ENCODE assay signal across 28 cellular contexts in the genomic region with DNA sequence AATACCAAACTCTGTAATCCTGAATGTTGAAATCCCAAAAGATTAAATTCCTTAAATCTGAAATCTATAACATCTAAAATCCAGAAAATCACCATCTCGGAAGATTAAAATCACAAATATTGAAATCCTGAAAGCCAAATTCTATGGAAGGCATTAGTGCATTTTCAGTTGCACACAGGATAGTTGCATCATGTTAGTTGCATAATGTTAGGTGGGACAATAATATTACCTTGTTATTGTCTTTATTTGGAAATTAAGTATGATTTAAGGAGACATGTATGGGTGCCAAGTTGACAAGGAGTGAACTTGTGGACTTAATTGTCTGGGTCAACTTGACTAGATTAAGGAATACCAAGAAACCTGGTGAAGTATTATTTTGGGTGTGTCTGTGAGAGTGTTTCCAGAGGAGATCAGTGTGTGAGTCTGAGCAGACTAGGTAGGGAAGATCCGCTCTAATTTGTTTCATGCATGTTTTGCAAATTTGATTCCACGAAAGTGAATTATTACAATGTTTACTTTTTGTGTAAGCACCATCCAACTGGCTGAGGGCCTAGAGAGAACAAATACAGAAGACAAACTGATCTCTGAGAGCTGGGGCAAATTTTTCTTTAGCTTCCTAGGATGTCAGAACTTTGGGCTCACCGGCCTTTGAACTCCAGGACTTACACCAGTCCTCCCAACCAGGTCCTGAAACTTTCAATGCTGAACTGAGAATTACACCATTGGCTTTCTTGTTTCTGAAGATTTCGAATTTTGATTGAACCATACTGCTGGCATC.
"Had no signal": no experiment of that assay in that cellular context is flagged by ENCODE, and none has a peak within 500 bp of the region (broad histone marks: within the 10 kb centered on the region; RNA-seq: fewer than 3 reads in every experiment).

No MANE protein-coding gene starts in this region.

- H3K4me2 ChIP-seq: neural progenitor cell, smooth muscle cell had no signal

- H3K36me3 ChIP-seq: neural progenitor cell, ovary, spleen, suprapubic skin, tibial artery, transverse colon, upper lobe of right lung, uterus had no signal

- H3K27me3 ChIP-seq: neural progenitor cell, ovary, spleen, suprapubic skin, testis, tibial artery, transverse colon, upper lobe of right lung, uterus had no signal

- H3K9me3 ChIP-seq: ovary, psoas muscle, suprapubic skin, testis, tibial artery, transverse colon, upper lobe of right lung, uterus had no signal

- ATAC-seq: natural killer cell; psoas muscle; right cardiac atrium; sciatic nerve; stimulated activated memory B cell treated with anti-CD40 and anti-IgM and Interleukin-4, amounts not matched to agents 10 μg/mL and 1 μg/mL and 100 μg/mL, for 72 hours; stimulated activated naive CD8-positive, alpha-beta T cell treated with anti-CD3 and anti-CD28 coated beads, Interleukin-15, amount 100 ng/mL, for 72 hours; stimulated activated naive CD8-positive, alpha-beta T cell treated with anti-CD3 and anti-CD28 coated beads, Interleukin-15, Interleukin-2, amounts not matched to agents 100 U/mL and 50 U/mL, for 24 hours; upper lobe of right lung had no signal

- H3K27ac ChIP-seq: neural progenitor cell, ovary, parathyroid adenoma, psoas muscle, skin epidermis, spleen, suprapubic skin, testis, tibial artery, transverse colon, upper lobe of right lung, uterus had no signal

- H2AFZ ChIP-seq: neural progenitor cell, parathyroid adenoma had no signal

- H3K4me3 ChIP-seq: neural progenitor cell, ovary, psoas muscle, skin epidermis, smooth muscle cell, spleen, suprapubic skin, testis, tibial artery, transverse colon, upper lobe of right lung, uterus had no signal

- H3K4me1 ChIP-seq: neural progenitor cell, parathyroid adenoma, psoas muscle, spleen, suprapubic skin, testis, tibial artery, transverse colon, upper lobe of right lung, uterus had no signal

- DNase-seq: natural killer cell; occipital lobe; ovary; posterior cingulate gyrus; psoas muscle; right cardiac atrium; spleen; stimulated activated CD4-positive, alpha-beta T cell treated with anti-CD3 and anti-CD28 coated beads, Interleukin-12 subunit alpha, Interleukin-12 subunit beta, amount 100 ng/mL, for 4 hours; stimulated activated CD4-positive, alpha-beta T cell treated with anti-CD3 and anti-CD28 coated beads, Interleukin-1b, Interleukin-23, amount 100 ng/mL, for 48 hours; stimulated activated CD4-positive, alpha-beta T cell treated with anti-CD3 and anti-CD28 coated beads, Interleukin-4, amount 100 ng/mL, for 1 hour; stimulated activated CD4-positive, alpha-beta T cell treated with anti-CD3 and anti-CD28 coated beads, Interleukin-4, amount 100 ng/mL, for 4 hours; stimulated activated CD8-positive, alpha-beta memory T cell treated with anti-CD3 and anti-CD28 coated beads, Interleukin-4, amount 100 ng/mL, for 48 hours; stimulated activated naive CD4-positive, alpha-beta T cell; stimulated activated naive CD8-positive, alpha-beta T cell treated with anti-CD3 and anti-CD28 coated beads, Interleukin-15, amount 100 ng/mL, for 72 hours; stimulated activated naive CD8-positive, alpha-beta T cell treated with anti-CD3 and anti-CD28 coated beads, Interleukin-15, Interleukin-2, amounts not matched to agents 100 U/mL and 50 U/mL, for 24 hours; substantia nigra; testis; tibial artery; transverse colon; upper lobe of right lung; uterus had no signal

- H3K9ac ChIP-seq: neural progenitor cell, parathyroid adenoma had no signal

- H3K79me2 ChIP-seq: parathyroid adenoma had no signal
